In the genomic region with DNA sequence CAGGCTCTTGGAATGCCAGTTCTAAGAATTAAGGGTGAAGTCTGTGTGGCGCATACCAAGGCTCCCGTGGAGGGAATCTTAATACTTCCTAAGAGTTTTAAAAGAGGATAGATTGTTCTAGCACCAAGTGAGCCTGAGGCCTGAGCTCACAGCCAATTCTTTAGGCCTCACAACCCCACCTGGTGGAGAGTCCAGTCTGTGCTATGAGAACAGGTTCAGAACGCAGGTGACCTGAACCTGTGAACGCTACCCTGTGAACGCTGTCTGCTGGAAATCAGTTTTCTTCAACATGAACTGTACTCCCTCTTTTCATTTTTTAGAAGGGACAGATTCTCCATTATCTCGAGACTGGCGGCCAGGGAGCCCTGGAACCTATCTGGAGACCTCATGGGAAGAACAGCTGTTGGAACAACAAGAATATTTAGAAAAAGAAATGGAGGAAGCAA, we compare ENCODE assay signal across 8 cellular contexts. TPM values are rescaled to one million over a fixed set of nuclear protein-coding genes. Genes with fewer than 3 reads are reported as not detected.
A peak's percentile ranks its signal among the peaks of the same experiment; 100 is the strongest.
DNase-seq lines count a peak whose midpoint lies in the region; ATAC-seq and TF ChIP-seq lines count a peak whose summit lies in the region.

No MANE protein-coding gene starts in this region.

- DNase-seq in A673 (ENCODE audit: low spot score), result peak; percentile 26
- peak; percentile 68 for DNase-seq in GM13976 (ENCODE audit: low spot score)
- peak; percentile 23 for DNase-seq in KG1 (lab: John Stamatoyannopoulos, UW)
- peak; percentile 21 for DNase-seq in central memory CD4-positive, alpha-beta T cell
- DNase-seq in left lobe of liver (ENCODE audit: low spot score), result peak; percentile 86
- peak; percentile 16 to 45 (median 31) for DNase-seq in stimulated activated CD4-positive, alpha-beta T cell treated with anti-CD3 and anti-CD28 coated beads, TNF-alpha, amount 100 ng/mL, for 24 hours (ENCODE audit: low read depth in 3 of 3)
- DNase-seq in SHP77 treated with DMSO at 0.1 percent for 48 hours (lab: John Stamatoyannopoulos, UW), result no peak

- no TSS peak for BruUV-seq in A673 (replicated peaks; lab: Mats Ljungman, UMichigan)

- CTCF ChIA-PET in A673 (lab: Charles Lee), result interaction anchor here (0.5 to 1.4 kb wide), 4 partner anchors 14 to 55 kb away, joined by 3 to 8 read pairs (median 5); no protein-coding TSS in a partner anchor

- no peaks in the 10 kb centered on the region for H3K27me3 ChIP-seq in A673 (replicated peaks; ENCODE audit: insufficient read depth, low read depth, low read length, poor library complexity)

- H3K9me3 ChIP-seq in A673 (ENCODE audit: low read depth, low read length, poor library complexity, severe bottlenecking), result no peaks in the 10 kb centered on the region

- in situ Hi-C loops in GM13976 (cut with MboI; ENCODE audit: low sequenced_read_pairs, unreplicated experiment), result no loop called here

- intact Hi-C loops in A673 (cut with micrococcal nuclease; ENCODE audit: unreplicated experiment), result loop anchor here (5.0 kb wide), 1 partner anchor 50 kb away; no protein-coding TSS in a partner anchor

- H3K4me3 ChIP-seq in A673 (ENCODE audit: low read depth, low read length, poor library complexity, severe bottlenecking) (no peak overlapping the region), WI38 (ENCODE audit: low read depth, low read length) (no peak overlapping the region)

- POLR2A ChIA-PET in A673 (lab: Charles Lee; ENCODE audit: low non-redundant PET), result interaction anchor here (0.6 kb wide), 1 partner anchor 20 kb away, joined by 3 read pairs; no protein-coding TSS in a partner anchor

- peaks cover 23% of the 10 kb centered on the region for H3K4me1 ChIP-seq in A673 (ENCODE audit: insufficient read depth, low read length, poor library complexity, severe bottlenecking)

- ATAC-seq in left lobe of liver, result peak; percentile 86

- H3K36me3 ChIP-seq in A673 (ENCODE audit: insufficient read depth, low read length, poor library complexity, severe bottlenecking), result no peaks in the 10 kb centered on the region

- TF ChIP-seq CTCF in A673 (conservative IDR thresholded peaks at IDR 0.05; ENCODE audit: low read depth, low read length) (peak; percentile 62), GM13976 (IDR thresholded peaks at IDR 0.05; ENCODE audit: borderline replicate concordance, control extremely low read depth, extremely low read depth, insufficient read depth, missing control alignments) (peak; percentile 55), WI38 (IDR thresholded peaks at IDR 0.05; ENCODE audit: low read depth, low read length) (peak; percentile 48)

- no peak overlapping the region for H3K27ac ChIP-seq in A673 (ENCODE audit: low read depth, low read length, poor library complexity, severe bottlenecking)

RNA-seq across cellular contexts. Expression of gene DLAT, which starts 43.2 kb away (rescaled TPM):
- total RNA-seq in A673 (2021), result 90.8 and 94.1 TPM in 2 replicates
- 9.3 TPM for total RNA-seq in left lobe of liver

RNA-seq across cellular contexts. Expression of gene DIXDC1, which starts 44.9 kb away (rescaled TPM):
- total RNA-seq in A673 (2021) (22.4 and 24.6 TPM in 2 replicates), left lobe of liver (7.2 TPM)
